In genomic region chr12:115303751-115304309, GRCh38 we compare ENCODE assay signal across 22 cellular contexts.
"Had no signal": no experiment of that assay in that cellular context is flagged by ENCODE, and none has a peak within 500 bp of the region (broad histone marks: within the 10 kb centered on the region; RNA-seq: fewer than 3 reads in every experiment).

No MANE protein-coding gene starts in this region.

- H3K4me3 ChIP-seq: gastrocnemius medialis, skin epidermis, transverse colon, uterus had no signal

- H3K36me3 Mint-ChIP-seq: activated naive CD8-positive, alpha-beta T cell; memory B cell; naive B cell; stimulated activated effector memory CD8-positive, alpha-beta T cell treated with anti-CD3 and anti-CD28 coated beads, Interleukin-12 subunit alpha, Interleukin-12 subunit beta, amount 100 ng/mL, for 72 hours; WTC11 had no signal

- H3K4me1 Mint-ChIP-seq: activated T-helper 17 cell treated with anti-CD3 and anti-CD28 coated beads, Interleukin-2, amount 50 U/mL, for 72 hours; endodermal cell; memory B cell; stimulated activated effector memory CD8-positive, alpha-beta T cell treated with anti-CD3 and anti-CD28 coated beads, Interleukin-12 subunit alpha, Interleukin-12 subunit beta, amount 100 ng/mL, for 72 hours; stimulated activated naive CD8-positive, alpha-beta T cell treated with anti-CD3 and anti-CD28 coated beads, Interleukin-15, amount 100 ng/mL, for 72 hours had no signal

- H3K36me3 ChIP-seq: gastrocnemius medialis, transverse colon, uterus had no signal

- H3K4me1 ChIP-seq: gastrocnemius medialis, transverse colon, uterus had no signal

- DNase-seq: activated T-cell treated with anti-CD3 and anti-CD28 coated beads, Interleukin-2, amount 50 U/mL, for 1 hour; amniotic stem cell; cerebellar nuclear complex; cortex of kidney; endodermal cell; gastrocnemius medialis; hypothalamus; naive B cell; stimulated activated CD4-positive, alpha-beta T cell treated with anti-CD3 and anti-CD28 coated beads, Interleukin-2, amount 100 ng/mL, for 24 hours; stimulated activated naive CD8-positive, alpha-beta T cell treated with anti-CD3 and anti-CD28 coated beads, Interleukin-15, amount 100 ng/mL, for 72 hours; T1000; transverse colon had no signal

- H3K27ac ChIP-seq: epithelial cell of prostate, gastrocnemius medialis, skin epidermis, transverse colon, uterus had no signal

- H3K9me3 ChIP-seq: gastrocnemius medialis, transverse colon, uterus had no signal

- H3K27me3 Mint-ChIP-seq: activated naive CD8-positive, alpha-beta T cell; activated T-helper 17 cell treated with anti-CD3 and anti-CD28 coated beads, Interleukin-2, amount 50 U/mL, for 72 hours; memory B cell; naive B cell; stimulated activated naive CD8-positive, alpha-beta T cell treated with anti-CD3 and anti-CD28 coated beads, Interleukin-15, amount 100 ng/mL, for 72 hours had no signal

- H3K4me3 Mint-ChIP-seq: activated naive CD8-positive, alpha-beta T cell; activated T-helper 17 cell treated with anti-CD3 and anti-CD28 coated beads, Interleukin-2, amount 50 U/mL, for 72 hours; endodermal cell; memory B cell; naive B cell; stimulated activated effector memory CD8-positive, alpha-beta T cell treated with anti-CD3 and anti-CD28 coated beads, Interleukin-12 subunit alpha, Interleukin-12 subunit beta, amount 100 ng/mL, for 72 hours; stimulated activated naive CD8-positive, alpha-beta T cell treated with anti-CD3 and anti-CD28 coated beads, Interleukin-15, amount 100 ng/mL, for 72 hours; T-helper 1 cell treated with Interleukin-12 subunit alpha and Interleukin-12 subunit beta and Interleukin-4 antibody, amounts not matched to agents 30 μg/mL and 1 μg/mL, for 36 hours; WTC11 had no signal

- H3K27ac Mint-ChIP-seq: activated naive CD8-positive, alpha-beta T cell; activated T-helper 17 cell treated with anti-CD3 and anti-CD28 coated beads, Interleukin-2, amount 50 U/mL, for 72 hours; endodermal cell; memory B cell; naive B cell; progenitor cell of endocrine pancreas; stimulated activated effector memory CD8-positive, alpha-beta T cell treated with anti-CD3 and anti-CD28 coated beads, Interleukin-12 subunit alpha, Interleukin-12 subunit beta, amount 100 ng/mL, for 72 hours; stimulated activated naive CD8-positive, alpha-beta T cell treated with anti-CD3 and anti-CD28 coated beads, Interleukin-15, amount 100 ng/mL, for 72 hours; T-helper 1 cell treated with Interleukin-12 subunit alpha and Interleukin-12 subunit beta and Interleukin-4 antibody, amounts not matched to agents 30 μg/mL and 1 μg/mL, for 36 hours; WTC11 had no signal

- ATAC-seq: activated T-helper 17 cell treated with anti-CD3 and anti-CD28 coated beads, Interleukin-2, amount 50 U/mL, for 72 hours; gastrocnemius medialis; stimulated activated effector memory CD8-positive, alpha-beta T cell treated with anti-CD3 and anti-CD28 coated beads, Interleukin-12 subunit alpha, Interleukin-12 subunit beta, amount 100 ng/mL, for 72 hours; stimulated activated naive CD8-positive, alpha-beta T cell treated with anti-CD3 and anti-CD28 coated beads, Interleukin-15, amount 100 ng/mL, for 72 hours; WTC11 had no signal

- H3K27me3 ChIP-seq: gastrocnemius medialis, transverse colon, uterus had no signal

- H3K9me3 Mint-ChIP-seq: endodermal cell had no signal
